ENCODE assay signal across 25 cellular contexts in the genomic region with DNA sequence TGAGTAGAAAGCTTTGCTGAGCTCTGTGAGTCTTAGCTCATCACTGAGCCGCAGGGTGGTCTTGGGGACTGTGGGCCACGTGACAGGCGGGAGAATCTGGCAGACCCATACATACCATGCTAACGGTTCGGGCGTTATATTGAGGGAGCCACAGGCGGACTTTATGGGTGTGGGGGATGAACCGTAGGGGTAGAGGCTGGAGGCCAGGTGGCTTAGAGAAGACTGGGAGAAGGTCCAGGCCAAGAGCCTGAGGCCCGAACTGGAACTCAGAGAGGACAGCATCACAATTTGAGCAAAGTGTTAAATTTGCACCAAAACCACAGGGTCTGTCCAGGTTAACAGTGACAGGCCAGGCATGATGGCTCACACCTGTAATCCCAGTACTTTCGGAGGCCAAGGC. TPM values are rescaled to one million over a fixed set of nuclear protein-coding genes. Genes with fewer than 3 reads are reported as not detected.
DNase-seq lines count a peak whose midpoint lies in the region; ATAC-seq and TF ChIP-seq lines count a peak whose summit lies in the region.
"Had no signal": no experiment of that assay in that cellular context is flagged by ENCODE, and none has a peak within 500 bp of the region (broad histone marks: within the 10 kb centered on the region; RNA-seq: fewer than 3 reads in every experiment).

No MANE protein-coding gene starts in this region.

- POLR2A ChIA-PET in HEK293 (lab: Yijun Ruan, JAX) = interaction anchor here (0.9 to 2.0 kb wide), 3 partner anchors 8 to 37 kb away, joined by 3 to 6 read pairs (median 5); a partner anchor contains a TSS

- no peak for DNase-seq in activated T-cell treated with anti-CD3 and anti-CD28 coated beads, Interleukin-2, amount 50 U/mL, for 72 hours
- DNase-seq in activated T-cell treated with anti-CD3 and anti-CD28 coated beads, Interleukin-2, amount 50 U/mL, for 1 hour = no peak
- no peak for DNase-seq in stimulated activated effector memory CD8-positive, alpha-beta T cell treated with anti-CD3 and anti-CD28 coated beads, Interleukin-12 subunit alpha, Interleukin-12 subunit beta, amount 100 ng/mL, for 72 hours (ENCODE audit: low spot score in 2 of 2)
- DNase-seq in activated CD8-positive, alpha-beta memory T cell treated with anti-CD3 and anti-CD28 coated beads, Interleukin-2, amount 50 U/mL, for 4 hours = no peak
- DNase-seq: activated naive CD4-positive, alpha-beta T cell treated with anti-CD3 and anti-CD28 coated beads, Interleukin-2, amount 10 ng/mL, durations not matched to agents 7 days and 5 days; activated T-cell treated with anti-CD3 and anti-CD28 coated beads for 4 hours; C1 segment of cervical spinal cord; DMS 273 treated with DMSO at 0.1 percent for 48 hours; head of caudate nucleus; NCI-H1048; NCI-H1930; NCI-H2227 treated with DMSO at 0.1 percent for 48 hours; NCI-H748 treated with DMSO at 0.1 percent for 48 hours; SK-N-SH had no signal

- TF ChIP-seq CTCF in HEK293 (tag by site-specific recombination; IDR thresholded peaks at IDR 0.05) = no peak

- no peak overlapping the region for H3K4me3 ChIP-seq in HEK293 (ENCODE audit: low read depth, low read length)
- H3K4me3 ChIP-seq: smooth muscle cell, thoracic aorta, vagina had no signal

- no peaks in the 10 kb centered on the region for H3K9me3 ChIP-seq in HEK293 (ENCODE audit: control insufficient read depth, insufficient read depth, low read depth, low read length)
- H3K9me3 ChIP-seq: SK-N-SH, thoracic aorta, vagina had no signal

- no peaks in the 10 kb centered on the region for H3K4me1 ChIP-seq in HEK293 (ENCODE audit: control insufficient read depth, insufficient read depth, low read length)
- H3K4me1 ChIP-seq: vagina had no signal

- H3K36me3 ChIP-seq in HEK293 (ENCODE audit: control insufficient read depth in 2 of 2, insufficient read depth in 1 of 2, low read length in 2 of 2) = peaks cover 61 to 86% of the 10 kb centered on the region in 2 experiments

- ATAC-seq in activated T-cell treated with anti-CD3 and anti-CD28 coated beads, Interleukin-2, amount 50 U/mL, for 72 hours (replicated peaks in 1 of 2) = no peak
- ATAC-seq in stimulated activated effector memory CD8-positive, alpha-beta T cell treated with anti-CD3 and anti-CD28 coated beads, Interleukin-12 subunit alpha, Interleukin-12 subunit beta, amount 100 ng/mL, for 72 hours = no peak
- no peak for ATAC-seq in GM19328 (IDR thresholded peaks at IDR 0.05; ENCODE audit: unreplicated experiment)
- no peak for ATAC-seq in GM21367 (IDR thresholded peaks at IDR 0.05; ENCODE audit: unreplicated experiment)
- ATAC-seq: HCT116 had no signal

- H3K9me3 Mint-ChIP-seq in activated T-cell treated with anti-CD3 and anti-CD28 coated beads, Interleukin-2, amount 50 U/mL, for 72 hours = no peaks in the 10 kb centered on the region
- no peaks in the 10 kb centered on the region for H3K9me3 Mint-ChIP-seq in dendritic cell treated with granulocyte-macrophage colony-stimulating factor and Interleukin-4, amounts not matched to agents 40 ng/mL and 50 ng/mL, for 4 days
- H3K9me3 Mint-ChIP-seq in stimulated activated effector memory CD8-positive, alpha-beta T cell treated with anti-CD3 and anti-CD28 coated beads, Interleukin-12 subunit alpha, Interleukin-12 subunit beta, amount 100 ng/mL, for 72 hours = no peaks in the 10 kb centered on the region
- H3K9me3 Mint-ChIP-seq: activated naive CD4-positive, alpha-beta T cell treated with anti-CD3 and anti-CD28 coated beads, Interleukin-2, amount 10 ng/mL, durations not matched to agents 7 days and 5 days; central memory CD8-positive, alpha-beta T cell; T-helper 2 cell treated with Interferon-gamma antibody and Interleukin-4, amounts not matched to agents 5 μg/mL and 100 μg/mL, for 36 hours had no signal

- H3K4me3 Mint-ChIP-seq in activated T-cell treated with anti-CD3 and anti-CD28 coated beads, Interleukin-2, amount 50 U/mL, for 72 hours = no peak overlapping the region
- H3K4me3 Mint-ChIP-seq in dendritic cell treated with granulocyte-macrophage colony-stimulating factor and Interleukin-4, amounts not matched to agents 40 ng/mL and 50 ng/mL, for 4 days = no peak overlapping the region
- peak overlapping the region; percentile 65 for H3K4me3 Mint-ChIP-seq in stimulated activated effector memory CD8-positive, alpha-beta T cell treated with anti-CD3 and anti-CD28 coated beads, Interleukin-12 subunit alpha, Interleukin-12 subunit beta, amount 100 ng/mL, for 72 hours
- H3K4me3 Mint-ChIP-seq: activated naive CD4-positive, alpha-beta T cell treated with anti-CD3 and anti-CD28 coated beads, Interleukin-2, amount 10 ng/mL, durations not matched to agents 7 days and 5 days; central memory CD8-positive, alpha-beta T cell; T-helper 2 cell treated with Interferon-gamma antibody and Interleukin-4, amounts not matched to agents 5 μg/mL and 100 μg/mL, for 36 hours had no signal

- H3K27me3 Mint-ChIP-seq in activated T-cell treated with anti-CD3 and anti-CD28 coated beads, Interleukin-2, amount 50 U/mL, for 72 hours (ENCODE audit: low read depth) = no peaks in the 10 kb centered on the region
- H3K27me3 Mint-ChIP-seq in dendritic cell treated with granulocyte-macrophage colony-stimulating factor and Interleukin-4, amounts not matched to agents 40 ng/mL and 50 ng/mL, for 4 days = no peaks in the 10 kb centered on the region
- H3K27me3 Mint-ChIP-seq: activated naive CD4-positive, alpha-beta T cell treated with anti-CD3 and anti-CD28 coated beads, Interleukin-2, amount 10 ng/mL, durations not matched to agents 7 days and 5 days; central memory CD8-positive, alpha-beta T cell had no signal

- CTCF ChIA-PET in HEK293 (lab: Yijun Ruan, JAX) = interaction anchor here (0.7 to 1.3 kb wide), 4 partner anchors 15 to 345 kb away, joined by 3 read pairs; a partner anchor contains a TSS

- peak overlapping the region; percentile 13 for H3K27ac Mint-ChIP-seq in activated T-cell treated with anti-CD3 and anti-CD28 coated beads, Interleukin-2, amount 50 U/mL, for 72 hours
- H3K27ac Mint-ChIP-seq in dendritic cell treated with granulocyte-macrophage colony-stimulating factor and Interleukin-4, amounts not matched to agents 40 ng/mL and 50 ng/mL, for 4 days = peak overlapping the region; percentile 83
- H3K27ac Mint-ChIP-seq in stimulated activated effector memory CD8-positive, alpha-beta T cell treated with anti-CD3 and anti-CD28 coated beads, Interleukin-12 subunit alpha, Interleukin-12 subunit beta, amount 100 ng/mL, for 72 hours = peak overlapping the region; percentile 88
- H3K27ac Mint-ChIP-seq: activated naive CD4-positive, alpha-beta T cell treated with anti-CD3 and anti-CD28 coated beads, Interleukin-2, amount 10 ng/mL, durations not matched to agents 7 days and 5 days; T-helper 2 cell treated with Interferon-gamma antibody and Interleukin-4, amounts not matched to agents 5 μg/mL and 100 μg/mL, for 36 hours had no signal

- peaks cover 18 to 51% of the 10 kb centered on the region in 2 donors for H3K36me3 Mint-ChIP-seq in activated T-cell treated with anti-CD3 and anti-CD28 coated beads, Interleukin-2, amount 50 U/mL, for 72 hours (ENCODE audit: insufficient read depth in 2 of 2)
- H3K36me3 Mint-ChIP-seq in dendritic cell treated with granulocyte-macrophage colony-stimulating factor and Interleukin-4, amounts not matched to agents 40 ng/mL and 50 ng/mL, for 4 days (ENCODE audit: low read depth) = peaks cover 94% of the 10 kb centered on the region
- peaks cover 99% of the 10 kb centered on the region for H3K36me3 Mint-ChIP-seq in stimulated activated effector memory CD8-positive, alpha-beta T cell treated with anti-CD3 and anti-CD28 coated beads, Interleukin-12 subunit alpha, Interleukin-12 subunit beta, amount 100 ng/mL, for 72 hours

- intact Hi-C loops in dendritic cell treated with granulocyte-macrophage colony-stimulating factor and Interleukin-4, amounts not matched to agents 40 ng/mL and 50 ng/mL, for 4 days (cut with micrococcal nuclease) = no loop called here

- peaks cover 58% of the 10 kb centered on the region for H3K4me1 Mint-ChIP-seq in activated T-cell treated with anti-CD3 and anti-CD28 coated beads, Interleukin-2, amount 50 U/mL, for 72 hours (ENCODE audit: low read depth)
- H3K4me1 Mint-ChIP-seq in dendritic cell treated with granulocyte-macrophage colony-stimulating factor and Interleukin-4, amounts not matched to agents 40 ng/mL and 50 ng/mL, for 4 days (ENCODE audit: low read depth) = peaks cover 87% of the 10 kb centered on the region
- peaks cover 65% of the 10 kb centered on the region for H3K4me1 Mint-ChIP-seq in stimulated activated effector memory CD8-positive, alpha-beta T cell treated with anti-CD3 and anti-CD28 coated beads, Interleukin-12 subunit alpha, Interleukin-12 subunit beta, amount 100 ng/mL, for 72 hours

- H3K27ac ChIP-seq in HEK293 (ENCODE audit: extremely low read depth, low read depth, low read length) = 0 out of 2 replicates have a peak overlapping the region, but pooled peaks have one; percentile 27
- H3K27ac ChIP-seq: thoracic aorta, vagina had no signal

TF ChIP-seq in HEK293, 187 proteins besides CTCF, POLR2A, EP300 and RAD21 (continues in another document):
- TF ChIP-seq ZNF416 (tag by site-specific recombination; IDR thresholded peaks at IDR 0.05) (no peak), ZNF24 (tag by site-specific recombination; IDR thresholded peaks at IDR 0.05) (no peak), ZNF529 (tag by site-specific recombination; IDR thresholded peaks at IDR 0.05; ENCODE audit: insufficient replicate concordance) (no peak)
- TF ChIP-seq, protein P1, sequence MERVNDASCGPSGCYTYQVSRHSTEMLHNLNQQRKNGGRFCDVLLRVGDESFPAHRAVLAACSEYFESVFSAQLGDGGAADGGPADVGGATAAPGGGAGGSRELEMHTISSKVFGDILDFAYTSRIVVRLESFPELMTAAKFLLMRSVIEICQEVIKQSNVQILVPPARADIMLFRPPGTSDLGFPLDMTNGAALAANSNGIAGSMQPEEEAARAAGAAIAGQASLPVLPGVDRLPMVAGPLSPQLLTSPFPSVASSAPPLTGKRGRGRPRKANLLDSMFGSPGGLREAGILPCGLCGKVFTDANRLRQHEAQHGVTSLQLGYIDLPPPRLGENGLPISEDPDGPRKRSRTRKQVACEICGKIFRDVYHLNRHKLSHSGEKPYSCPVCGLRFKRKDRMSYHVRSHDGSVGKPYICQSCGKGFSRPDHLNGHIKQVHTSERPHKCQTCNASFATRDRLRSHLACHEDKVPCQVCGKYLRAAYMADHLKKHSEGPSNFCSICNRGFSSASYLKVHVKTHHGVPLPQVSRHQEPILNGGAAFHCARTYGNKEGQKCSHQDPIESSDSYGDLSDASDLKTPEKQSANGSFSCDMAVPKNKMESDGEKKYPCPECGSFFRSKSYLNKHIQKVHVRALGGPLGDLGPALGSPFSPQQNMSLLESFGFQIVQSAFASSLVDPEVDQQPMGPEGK (tag by site-specific recombination; IDR thresholded peaks at IDR 0.05) = no peak

RNA-seq across cellular contexts. Expression of a gene that starts 15.3 kb away (rescaled TPM):
- 10 to 100 TPM; 52.3 to 73.6 TPM for total RNA-seq in activated T-cell treated with anti-CD3 and anti-CD28 coated beads, Interleukin-2, amount 50 U/mL, for 72 hours

RNA-seq across cellular contexts. Expression of a gene that starts 15.6 kb away (rescaled TPM):
- total RNA-seq in activated T-cell treated with anti-CD3 and anti-CD28 coated beads, Interleukin-2, amount 50 U/mL, for 72 hours = 100 to 1,000 TPM; 135 to 139 TPM

RNA-seq across cellular contexts. Expression of a gene that starts 17.0 kb away (rescaled TPM):
- 10 to 100 TPM; 16.7 to 42.3 TPM for total RNA-seq in activated T-cell treated with anti-CD3 and anti-CD28 coated beads, Interleukin-2, amount 50 U/mL, for 72 hours
- total RNA-seq: occipital lobe, smooth muscle cell, vagina had no signal

RNA-seq across cellular contexts. Expression of a gene that starts 36.2 kb away (rescaled TPM):
- total RNA-seq in activated T-cell treated with anti-CD3 and anti-CD28 coated beads, Interleukin-2, amount 50 U/mL, for 72 hours = 10 to 100 TPM; 47.9 to 53.9 TPM

RNA-seq across cellular contexts. Expression of a gene that starts 36.6 kb away (rescaled TPM):
- 10 to 100 TPM; 30.5 to 36.6 TPM for total RNA-seq in activated T-cell treated with anti-CD3 and anti-CD28 coated beads, Interleukin-2, amount 50 U/mL, for 72 hours

Comparison
In these comparisons a context has a peak if more than half of its experiments do, and no peak if none do; other contexts are left out.
1. H3K27ac Mint-ChIP-seq: peak in every context shown above with its lines; median percentile 88 in stimulated activated effector memory CD8-positive, alpha-beta T cell treated with anti-CD3 and anti-CD28 coated beads, Interleukin-12 subunit alpha, Interleukin-12 subunit beta, amount 100 ng/mL, for 72 hours; 83 in dendritic cell treated with granulocyte-macrophage colony-stimulating factor and Interleukin-4, amounts not matched to agents 40 ng/mL and 50 ng/mL, for 4 days; 13 in activated T-cell treated with anti-CD3 and anti-CD28 coated beads, Interleukin-2, amount 50 U/mL, for 72 hours.